In the genomic region with DNA sequence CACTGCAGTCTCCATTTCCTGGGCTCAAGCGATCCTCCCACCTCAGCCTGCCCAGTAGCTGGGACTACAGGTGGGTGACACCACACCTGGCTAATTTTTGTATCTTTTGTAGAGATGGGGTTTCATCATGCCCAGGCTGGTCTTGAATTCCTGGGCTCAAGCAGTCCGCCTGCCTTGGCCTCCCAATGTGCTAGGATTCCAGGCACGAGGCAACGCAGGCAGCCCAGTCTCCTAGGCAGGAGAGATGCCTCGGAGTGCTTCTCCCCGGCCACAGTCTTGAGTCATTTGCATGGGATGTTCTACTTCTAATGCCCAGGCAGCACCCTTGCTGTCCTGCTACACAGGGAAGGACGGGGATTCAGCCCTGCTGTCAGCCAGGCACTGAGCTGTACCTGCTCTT, we compare ENCODE assay signal across 1 cellular context.
TF ChIP-seq lines count a peak whose summit lies in the region.

No MANE protein-coding gene starts in this region.

TF ChIP-seq in K562, 482 proteins besides CTCF, POLR2A, EP300 and RAD21:
- TF ChIP-seq ZBTB7A (IDR thresholded peaks at IDR 0.05; ENCODE audit: borderline replicate concordance, control insufficient read depth, low read depth, low read length): no peak
- no peak for TF ChIP-seq ZNF224 (CRISPR knock-in tag; IDR thresholded peaks at IDR 0.05)
- TF ChIP-seq YBX1 (IDR thresholded peaks at IDR 0.05): no peak
- TF ChIP-seq, protein P1, sequence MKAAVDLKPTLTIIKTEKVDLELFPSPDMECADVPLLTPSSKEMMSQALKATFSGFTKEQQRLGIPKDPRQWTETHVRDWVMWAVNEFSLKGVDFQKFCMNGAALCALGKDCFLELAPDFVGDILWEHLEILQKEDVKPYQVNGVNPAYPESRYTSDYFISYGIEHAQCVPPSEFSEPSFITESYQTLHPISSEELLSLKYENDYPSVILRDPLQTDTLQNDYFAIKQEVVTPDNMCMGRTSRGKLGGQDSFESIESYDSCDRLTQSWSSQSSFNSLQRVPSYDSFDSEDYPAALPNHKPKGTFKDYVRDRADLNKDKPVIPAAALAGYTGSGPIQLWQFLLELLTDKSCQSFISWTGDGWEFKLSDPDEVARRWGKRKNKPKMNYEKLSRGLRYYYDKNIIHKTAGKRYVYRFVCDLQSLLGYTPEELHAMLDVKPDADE (conservative IDR thresholded peaks at IDR 0.05; ENCODE audit: control insufficient read depth, low read depth, low read length): no peak
- peak; percentile 30; the same call in 1 of the 2 replicates for TF ChIP-seq POLR2G (IDR thresholded peaks at IDR 0.05; ENCODE audit: low read depth, low read length)
